11 cellular contexts compared by ENCODE assay signal in the genomic region with DNA sequence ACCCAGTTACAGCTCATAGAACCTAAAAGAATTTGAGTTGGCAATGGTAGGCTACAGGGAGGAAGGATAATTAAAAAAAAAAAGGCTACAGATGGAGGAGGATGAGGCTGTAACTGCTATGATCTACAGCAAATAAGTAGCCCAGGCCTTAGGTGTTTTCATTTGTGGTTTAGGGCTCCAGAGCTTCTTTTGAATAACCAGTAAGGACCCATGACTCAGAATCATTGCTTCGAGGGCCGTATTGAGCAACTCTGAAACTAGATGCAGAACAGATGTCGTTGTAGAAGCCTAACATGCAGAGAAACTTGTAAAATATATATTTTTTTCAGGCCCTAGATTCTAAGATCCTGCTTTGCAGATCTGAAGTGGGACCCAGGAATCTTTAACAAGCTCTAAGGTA. TPM values are rescaled to one million over a fixed set of nuclear protein-coding genes. Genes with fewer than 3 reads are reported as not detected.
DNase-seq lines count a peak whose midpoint lies in the region; ATAC-seq and TF ChIP-seq lines count a peak whose summit lies in the region.
"Had no signal": no experiment of that assay in that cellular context is flagged by ENCODE, and none has a peak within 500 bp of the region (broad histone marks: within the 10 kb centered on the region; RNA-seq: fewer than 3 reads in every experiment).

No MANE protein-coding gene starts in this region.

- 41 to 52% methylated on average over 3 of the region's 3 CpGs for WGBS in lung, 2 donors

- H3K9me3 ChIP-seq in MG63 (no peaks in the 10 kb centered on the region), lung (ENCODE audit: control insufficient read depth in 2 of 2, insufficient read depth in 1 of 2, low read length in 1 of 2) (no peaks in the 10 kb centered on the region)

- peaks cover 11% of the 10 kb centered on the region for H3K9me3 Mint-ChIP-seq in nephron progenitor cell
- H3K9me3 Mint-ChIP-seq in activated T-helper 2 cell treated with anti-CD3 and anti-CD28 coated beads, Interferon-gamma antibody, Interleukin-2, Interleukin-4, amounts not matched to agents 10 μg/mL and 5 μg/mL and 100 μg/mL, durations not matched to agents 14 hours and 24 hours and 36 hours, result no peaks in the 10 kb centered on the region

- no peak overlapping the region for H3K4me3 Mint-ChIP-seq in nephron progenitor cell
- H3K4me3 Mint-ChIP-seq in activated T-helper 2 cell treated with anti-CD3 and anti-CD28 coated beads, Interferon-gamma antibody, Interleukin-2, Interleukin-4, amounts not matched to agents 10 μg/mL and 5 μg/mL and 100 μg/mL, durations not matched to agents 14 hours and 24 hours and 36 hours (ENCODE audit: low read depth), result no peak overlapping the region

- TF ChIP-seq CTCF in astrocyte of the spinal cord (IDR thresholded peaks at IDR 0.05; ENCODE audit: low read depth, low read length) (no peak), lung (IDR thresholded peaks at IDR 0.05; ENCODE audit: control extremely low read depth, extremely low read depth) (no peak), nephron progenitor cell (IDR thresholded peaks at IDR 0.05) (no peak)

- H3K27me3 Mint-ChIP-seq in nephron progenitor cell (ENCODE audit: low read depth, poor library complexity), result peaks cover 18% of the 10 kb centered on the region
- H3K27me3 Mint-ChIP-seq in activated T-helper 2 cell treated with anti-CD3 and anti-CD28 coated beads, Interferon-gamma antibody, Interleukin-2, Interleukin-4, amounts not matched to agents 10 μg/mL and 5 μg/mL and 100 μg/mL, durations not matched to agents 14 hours and 24 hours and 36 hours (ENCODE audit: low read depth), result peaks cover 9% of the 10 kb centered on the region

- peak; percentile 58 for ATAC-seq in lung (ENCODE audit: insufficient read depth, low FRiP score)
- ATAC-seq in GM18505 (IDR thresholded peaks at IDR 0.05; ENCODE audit: unreplicated experiment), result no peak
- no peak for ATAC-seq in GM19023 (IDR thresholded peaks at IDR 0.05; ENCODE audit: unreplicated experiment)

- no peaks in the 10 kb centered on the region for H3K36me3 Mint-ChIP-seq in nephron progenitor cell (ENCODE audit: low read depth)
- H3K36me3 Mint-ChIP-seq in activated T-helper 2 cell treated with anti-CD3 and anti-CD28 coated beads, Interferon-gamma antibody, Interleukin-2, Interleukin-4, amounts not matched to agents 10 μg/mL and 5 μg/mL and 100 μg/mL, durations not matched to agents 14 hours and 24 hours and 36 hours (ENCODE audit: low read depth), result no peaks in the 10 kb centered on the region

- H3K36me3 ChIP-seq in MG63 (no peaks in the 10 kb centered on the region), lung (ENCODE audit: control insufficient read depth in 2 of 2, insufficient read depth in 2 of 2, low read length in 2 of 2) (no peaks in the 10 kb centered on the region)

- no peak overlapping the region for H3K27ac ChIP-seq in lung (ENCODE audit: low read depth in 1 of 2, low read length in 1 of 2)
- H3K27ac ChIP-seq: coronary artery had no signal

- peak; percentile 73 for DNase-seq in CD1c-positive myeloid dendritic cell (ENCODE audit: extremely low spot score)
- DNase-seq in MG63, result peak; percentile 47
- peak; percentile 93 for DNase-seq in astrocyte of the spinal cord (ENCODE audit: low read depth, low spot score)
- DNase-seq in lung (ENCODE audit: low spot score), result no peak
- no peak for DNase-seq in nephron progenitor cell
- DNase-seq in activated T-helper 2 cell treated with anti-CD3 and anti-CD28 coated beads, Interferon-gamma antibody, Interleukin-2, Interleukin-4, amounts not matched to agents 10 μg/mL and 5 μg/mL and 100 μg/mL, durations not matched to agents 14 hours and 24 hours and 36 hours (ENCODE audit: low spot score), result no peak
- DNase-seq: DMS79 treated with DMSO at 0.1 percent for 48 hours, NCI-H1694 had no signal

- H3K4me3 ChIP-seq in MG63 (no peak overlapping the region), astrocyte of the spinal cord (ENCODE audit: low read depth, low read length) (no peak overlapping the region), lung (no peak overlapping the region)
- H3K4me3 ChIP-seq: coronary artery had no signal

- no peak for TF ChIP-seq POLR2A in GM18505 (IDR thresholded peaks at IDR 0.05; ENCODE audit: borderline replicate concordance, extremely low read depth, insufficient read depth, insufficient read length)

- no peaks in the 10 kb centered on the region for H3K4me1 ChIP-seq in lung (ENCODE audit: control insufficient read depth in 2 of 2, insufficient read depth in 2 of 2, low read length in 2 of 2)

- no peaks in the 10 kb centered on the region for H3K4me1 Mint-ChIP-seq in nephron progenitor cell
- H3K4me1 Mint-ChIP-seq in activated T-helper 2 cell treated with anti-CD3 and anti-CD28 coated beads, Interferon-gamma antibody, Interleukin-2, Interleukin-4, amounts not matched to agents 10 μg/mL and 5 μg/mL and 100 μg/mL, durations not matched to agents 14 hours and 24 hours and 36 hours (ENCODE audit: low read depth), result peaks cover 13% of the 10 kb centered on the region

- intact Hi-C loops in activated T-helper 2 cell treated with anti-CD3 and anti-CD28 coated beads, Interferon-gamma antibody, Interleukin-2, Interleukin-4, amounts not matched to agents 10 μg/mL and 5 μg/mL and 100 μg/mL, durations not matched to agents 14 hours and 24 hours and 36 hours (cut with micrococcal nuclease), result no loop called here

- H3K27me3 ChIP-seq in MG63 (no peaks in the 10 kb centered on the region), lung (ENCODE audit: control insufficient read depth, insufficient read depth) (no peaks in the 10 kb centered on the region)

- in situ Hi-C loops in astrocyte of the spinal cord (cut with HindIII; ENCODE audit: low sequenced_read_pairs), result no loop called here

- no peak overlapping the region for H3K27ac Mint-ChIP-seq in nephron progenitor cell
- no peak overlapping the region for H3K27ac Mint-ChIP-seq in activated T-helper 2 cell treated with anti-CD3 and anti-CD28 coated beads, Interferon-gamma antibody, Interleukin-2, Interleukin-4, amounts not matched to agents 10 μg/mL and 5 μg/mL and 100 μg/mL, durations not matched to agents 14 hours and 24 hours and 36 hours

RNA-seq across cellular contexts. Expression of a gene that starts 19.0 kb away (rescaled TPM):
- not detected in 2 replicates for total RNA-seq in MG63 (2014; rRNA removed; shearing (Covaris generic); ENCODE audit: low replicate concordance)
- not detected for total RNA-seq in lung
- under 1 TPM; 0.15 to 0.87 TPM for polyA plus RNA-seq in lung
- total RNA-seq in activated T-helper 2 cell treated with anti-CD3 and anti-CD28 coated beads, Interferon-gamma antibody, Interleukin-2, Interleukin-4, amounts not matched to agents 10 μg/mL and 5 μg/mL and 100 μg/mL, durations not matched to agents 14 hours and 24 hours and 36 hours, result not detected in 2 replicates

Comparison
In these comparisons a context has a peak if more than half of its experiments do, and no peak if none do; other contexts are left out.
1. DNase-seq: peak in CD1c-positive myeloid dendritic cell (single experiment), MG63 (single experiment) and astrocyte of the spinal cord (single experiment); none in lung (single experiment), nephron progenitor cell (single experiment) and activated T-helper 2 cell treated with anti-CD3 and anti-CD28 coated beads, Interferon-gamma antibody, Interleukin-2, Interleukin-4, amounts not matched to agents 10 μg/mL and 5 μg/mL and 100 μg/mL, durations not matched to agents 14 hours and 24 hours and 36 hours (single experiment).